25 cellular contexts compared by ENCODE assay signal in genomic region chr5:152673601-152674000, GRCh38.
"Had no signal": no experiment of that assay in that cellular context is flagged by ENCODE, and none has a peak within 500 bp of the region (broad histone marks: within the 10 kb centered on the region; RNA-seq: fewer than 3 reads in every experiment).

No MANE protein-coding gene starts in this region.

- H3K36me3 ChIP-seq: adrenal gland, MG63 had no signal

- H3K4me1 ChIP-seq: adrenal gland had no signal

- DNase-seq: activated CD4-positive, alpha-beta T cell treated with anti-CD3 and anti-CD28 coated beads for 48 hours; activated CD4-positive, alpha-beta T cell treated with anti-CD3 and anti-CD28 coated beads, Interleukin-2, amount 50 U/mL, for 4 hours; activated CD4-positive, CD25-positive, alpha-beta regulatory T cell treated with anti-CD3 and anti-CD28 coated beads, Interleukin-2, amount 50 U/mL, for 72 hours; activated CD8-positive, alpha-beta memory T cell treated with anti-CD3 and anti-CD28 coated beads, Interleukin-2, amount 50 U/mL, for 48 hours; activated CD8-positive, alpha-beta T cell treated with anti-CD3 and anti-CD28 coated beads, Interleukin-2, amount 10 ng/mL, durations not matched to agents 7 days and 5 days; activated naive CD4-positive, alpha-beta T cell treated with anti-CD3 and anti-CD28 coated beads, Interleukin-2, amount 50 U/mL, for 16 hours; activated naive CD8-positive, alpha-beta T cell treated with anti-CD3 and anti-CD28 coated beads, Interleukin-2, amount 10 ng/mL, durations not matched to agents 7 days and 5 days; activated T-cell treated with anti-CD3 and anti-CD28 coated beads, Interleukin-2, amount 50 U/mL, for 1 hour; adrenal gland; anterior cingulate cortex; central memory CD4-positive, alpha-beta T cell; MG63; MV-4-11; NCI-H1092 treated with DMSO at 0.1 percent for 48 hours; NCI-H1417 treated with DMSO at 0.1 percent for 48 hours; NCI-H1694; NCI-H2081; NCI-H510A treated with DMSO at 0.1 percent for 48 hours; NCI-H69; NK-92 treated with Interleukin-12 subunit alpha and Interleukin-12 subunit beta, amount 100 ng/mL, for 24 hours; OCI-M1; SHP77 treated with DMSO at 0.1 percent for 48 hours; T-helper 17 cell; T-helper 9 cell had no signal

- H3K27me3 ChIP-seq: adrenal gland had no signal

- H3K9me3 ChIP-seq: adrenal gland, MG63 had no signal

- H3K4me3 ChIP-seq: adrenal gland, MG63 had no signal

- H3K9ac ChIP-seq: KMS-11 had no signal

- H3K27ac ChIP-seq: adrenal gland, KMS-11 had no signal

- H3K4me2 ChIP-seq: KMS-11 had no signal
